Comparison of ENCODE assay signal across 3 cellular contexts in the genomic region with DNA sequence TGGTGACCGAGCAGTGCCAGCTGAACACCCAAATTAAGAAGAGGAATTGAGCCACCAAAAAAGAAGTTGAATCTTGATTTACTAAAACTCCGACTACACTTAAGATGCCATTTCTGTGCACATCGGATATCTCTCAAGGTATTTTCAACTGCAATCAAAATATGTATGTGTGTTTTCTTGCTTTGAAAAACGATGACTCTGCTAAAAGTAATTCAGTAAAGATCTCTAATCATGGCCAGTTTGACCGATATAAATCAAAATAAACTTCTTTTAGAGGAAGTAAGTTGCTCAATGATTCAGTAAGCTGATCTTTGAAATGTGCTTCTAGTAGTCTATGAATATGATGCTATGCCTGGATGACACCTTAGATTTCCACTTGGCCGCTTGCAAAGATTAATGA.
TF ChIP-seq lines count a peak whose summit lies in the region.

No MANE protein-coding gene starts in this region.

TF ChIP-seq in A549, 52 proteins besides CTCF, POLR2A, EP300 and RAD21:
- no peak for TF ChIP-seq SREBF2 (IDR thresholded peaks at IDR 0.05)
- peak; percentile 79 for TF ChIP-seq MAFK (IDR thresholded peaks at IDR 0.05; ENCODE audit: partially characterized antibody)
TF ChIP-seq in A549: peak in this region for 1.

TF ChIP-seq in IMR-90, 13 proteins besides CTCF, POLR2A, EP300 and RAD21:
- no peak for TF ChIP-seq FOS (IDR thresholded peaks at IDR 0.05; ENCODE audit: low read depth, low read length)
- no peak for TF ChIP-seq MXI1 (IDR thresholded peaks at IDR 0.05; ENCODE audit: borderline replicate concordance, low read depth, low read length)
- peak; percentile 69 for TF ChIP-seq MAFK (IDR thresholded peaks at IDR 0.05; ENCODE audit: low read depth, low read length)

TF ChIP-seq in H1, 55 proteins besides CTCF, POLR2A, EP300 and RAD21:
- TF ChIP-seq YY1 (IDR thresholded peaks at IDR 0.05; ENCODE audit: low read depth, low read length) = no peak
- peak; percentile 55; the same call in 1 of the 2 replicates for TF ChIP-seq MAFK (IDR thresholded peaks at IDR 0.05; ENCODE audit: low read depth, low read length)
